In genomic region chr9:694499-695154, GRCh38 we compare ENCODE assay signal across 9 cellular contexts.
A peak's percentile ranks its signal among the peaks of the same experiment; 100 is the strongest.
DNase-seq lines count a peak whose midpoint lies in the region; ATAC-seq, FAIRE-seq and TF ChIP-seq lines count a peak whose summit lies in the region.
"Had no signal": no experiment of that assay in that cellular context is flagged by ENCODE, and none has a peak within 500 bp of the region (broad histone marks: within the 10 kb centered on the region; RNA-seq: fewer than 3 reads in every experiment).

No MANE protein-coding gene starts in this region.

- no peaks in the 10 kb centered on the region for H3K79me2 ChIP-seq in neural progenitor cell (ENCODE audit: low read depth)

- H4K20me1 ChIP-seq in neural progenitor cell (ENCODE audit: low read depth): no peaks in the 10 kb centered on the region

- CTCF ChIA-PET in A549 (lab: Yijun Ruan, JAX): interaction anchor here (0.7 to 2.5 kb wide), 9 partner anchors 10 to 162 kb away, joined by 3 to 14 read pairs (median 4); no protein-coding TSS in a partner anchor

- TF ChIP-seq RAD21 in A549 (conservative IDR thresholded peaks at IDR 0.05 in 1 of 2, IDR thresholded peaks at IDR 0.05 in 1 of 2): 0 out of 5 replicates have a peak, but pooled peaks of 1 of the 2 experiments have one; percentile 22

- peak overlapping the region; percentile 83 for H3K9ac ChIP-seq in SK-N-MC (ENCODE audit: insufficient read length)
- H3K9ac ChIP-seq in neural progenitor cell: no peak overlapping the region

- TF ChIP-seq EP300 in A549 (IDR thresholded peaks at IDR 0.05): peak in 1 of 2 experiments; percentile 26; a peak in 1 of 5 replicates

- no peaks in the 10 kb centered on the region for H3K27me3 ChIP-seq in neural progenitor cell
- no peaks in the 10 kb centered on the region; the same call in 1 of the 2 replicates for H3K27me3 ChIP-seq in BE2C

- H3F3A ChIP-seq in neural progenitor cell (ENCODE audit: low read depth): peaks cover 4% of the 10 kb centered on the region

- TF ChIP-seq POLR2A in A549 (IDR thresholded peaks at IDR 0.05; ENCODE audit: low read length): no peak

- peaks cover 58% of the 10 kb centered on the region for H3K4me1 Mint-ChIP-seq in neural progenitor cell
- peaks cover 4% of the 10 kb centered on the region for H3K4me1 Mint-ChIP-seq in activated CD4-positive, alpha-beta T cell treated with anti-CD3 and anti-CD28 coated beads, Interleukin-2, amount 10 ng/mL, durations not matched to agents 24 days and 14 days
- H3K4me1 Mint-ChIP-seq: B cell had no signal

- H3K36me3 ChIP-seq in SK-N-MC (ENCODE audit: insufficient read depth, low read length): no peaks in the 10 kb centered on the region
- no peaks in the 10 kb centered on the region for H3K36me3 ChIP-seq in neural progenitor cell
- no peaks in the 10 kb centered on the region for H3K36me3 ChIP-seq in BE2C

- ATAC-seq in A549: peak; percentile 79 to 88
- ATAC-seq in HG03439 (IDR thresholded peaks at IDR 0.05; ENCODE audit: unreplicated experiment): no peak

- H3K27ac ChIP-seq in A549: peak overlapping the region; percentile 78 to 82
- peak overlapping the region; percentile 100 for H3K27ac ChIP-seq in SK-N-MC
- no peak overlapping the region for H3K27ac ChIP-seq in neural progenitor cell

- 16% methylated on average over 8 of the region's 8 CpGs for WGBS in A549 (ENCODE audit: missing lambda C conversion rate)

- H3K4me1 ChIP-seq in A549 (peaks cover 64% of the 10 kb centered on the region), neural progenitor cell (peaks cover 31% of the 10 kb centered on the region), BE2C (no peaks in the 10 kb centered on the region)

- H3K4me2 ChIP-seq in A549: peak overlapping the region; percentile 74
- peak overlapping the region; percentile 58 for H3K4me2 ChIP-seq in neural progenitor cell

- H3K9me3 ChIP-seq in A549 (no peaks in the 10 kb centered on the region), SK-N-MC (ENCODE audit: low read depth, low read length) (no peaks in the 10 kb centered on the region), neural progenitor cell (ENCODE audit: low read depth) (no peaks in the 10 kb centered on the region), BE2C (no peaks in the 10 kb centered on the region)

- H3K4me3 ChIP-seq in A549 (peak overlapping the region; percentile 16; the same call in 1 of the 3 replicates), SK-N-MC (peak overlapping the region; percentile 79), neural progenitor cell (no peak overlapping the region), BE2C (ENCODE audit: low read depth, low read length) (no peak overlapping the region)

- peak overlapping the region; percentile 24 for H3K27ac Mint-ChIP-seq in neural progenitor cell
- H3K27ac Mint-ChIP-seq in activated CD4-positive, alpha-beta T cell treated with anti-CD3 and anti-CD28 coated beads, Interleukin-2, amount 10 ng/mL, durations not matched to agents 24 days and 14 days: no peak overlapping the region
- H3K27ac Mint-ChIP-seq: B cell had no signal

- H3K36me3 Mint-ChIP-seq in neural progenitor cell: peaks cover 2% of the 10 kb centered on the region
- no peaks in the 10 kb centered on the region for H3K36me3 Mint-ChIP-seq in activated CD4-positive, alpha-beta T cell treated with anti-CD3 and anti-CD28 coated beads, Interleukin-2, amount 10 ng/mL, durations not matched to agents 24 days and 14 days (ENCODE audit: low read depth)

- no peak overlapping the region for H3K4me3 Mint-ChIP-seq in neural progenitor cell
- no peak overlapping the region for H3K4me3 Mint-ChIP-seq in activated CD4-positive, alpha-beta T cell treated with anti-CD3 and anti-CD28 coated beads, Interleukin-2, amount 10 ng/mL, durations not matched to agents 24 days and 14 days
- H3K4me3 Mint-ChIP-seq: B cell had no signal

- no peak overlapping the region for H2AFZ ChIP-seq in neural progenitor cell (replicated peaks)

- intact Hi-C loops in activated CD4-positive, alpha-beta T cell treated with anti-CD3 and anti-CD28 coated beads, Interleukin-2, amount 10 ng/mL, durations not matched to agents 24 days and 14 days (cut with micrococcal nuclease): no loop called here

- TF ChIP-seq CTCF in A549 (IDR thresholded peaks at IDR 0.05): no peak
- TF ChIP-seq CTCF in neural progenitor cell (IDR thresholded peaks at IDR 0.05): no peak
- TF ChIP-seq CTCF in BE2C (IDR thresholded peaks at IDR 0.05; ENCODE audit: low read depth, low read length): no peak

- no peaks in the 10 kb centered on the region for H3K27me3 Mint-ChIP-seq in neural progenitor cell (ENCODE audit: insufficient read depth, low read depth)
- H3K27me3 Mint-ChIP-seq in activated CD4-positive, alpha-beta T cell treated with anti-CD3 and anti-CD28 coated beads, Interleukin-2, amount 10 ng/mL, durations not matched to agents 24 days and 14 days: peaks cover 10% of the 10 kb centered on the region

- H3K9me3 Mint-ChIP-seq in neural progenitor cell: no peaks in the 10 kb centered on the region
- H3K9me3 Mint-ChIP-seq in activated CD4-positive, alpha-beta T cell treated with anti-CD3 and anti-CD28 coated beads, Interleukin-2, amount 10 ng/mL, durations not matched to agents 24 days and 14 days: no peaks in the 10 kb centered on the region

- DNase-seq in A549 (ENCODE audit: low read depth in 1 of 2, low spot score in 1 of 2): peak; percentile 34 to 72
- DNase-seq in SK-N-MC (ENCODE audit: low read depth, low spot score): no peak
- DNase-seq in fibroblast of peridontal ligament (ENCODE audit: extremely low read depth): peak; percentile 85
- no peak for DNase-seq in neural progenitor cell (ENCODE audit: low spot score)
- DNase-seq in BE2C: no peak
- no peak for DNase-seq in activated CD4-positive, alpha-beta T cell treated with anti-CD3 and anti-CD28 coated beads, Interleukin-2, amount 10 ng/mL, durations not matched to agents 24 days and 14 days
- no peak for DNase-seq in stimulated activated CD4-positive, alpha-beta T cell treated with anti-CD3 and anti-CD28 coated beads, Interleukin-1b, Interleukin-23, amount 100 ng/mL, for 48 hours

- POLR2A ChIA-PET in A549 (lab: Yijun Ruan, JAX): interaction anchor here (1.0 to 1.7 kb wide), 2 partner anchors 10 to 44 kb away, joined by 4 to 6 read pairs; no protein-coding TSS in a partner anchor

- FAIRE-seq in A549 (lab: Jason Lieb, UNC): no peak

TF ChIP-seq in A549, 52 proteins besides CTCF, POLR2A, EP300 and RAD21 (continues in another document):
- no peak for TF ChIP-seq RCOR1 (IDR thresholded peaks at IDR 0.05; ENCODE audit: low read depth, low read length)
- TF ChIP-seq ZFP36 (IDR thresholded peaks at IDR 0.05; ENCODE audit: borderline replicate concordance, partially characterized antibody): no peak
- peak; percentile 82 for TF ChIP-seq JUNB (IDR thresholded peaks at IDR 0.05)
- peak; percentile 5 for TF ChIP-seq MAFK (IDR thresholded peaks at IDR 0.05; ENCODE audit: partially characterized antibody)
- no peak for TF ChIP-seq HOXB13 (CRISPR knock-in tag; IDR thresholded peaks at IDR 0.05; ENCODE audit: low read depth)
- no peak for TF ChIP-seq SREBF2 (IDR thresholded peaks at IDR 0.05)
- TF ChIP-seq, protein P1, sequence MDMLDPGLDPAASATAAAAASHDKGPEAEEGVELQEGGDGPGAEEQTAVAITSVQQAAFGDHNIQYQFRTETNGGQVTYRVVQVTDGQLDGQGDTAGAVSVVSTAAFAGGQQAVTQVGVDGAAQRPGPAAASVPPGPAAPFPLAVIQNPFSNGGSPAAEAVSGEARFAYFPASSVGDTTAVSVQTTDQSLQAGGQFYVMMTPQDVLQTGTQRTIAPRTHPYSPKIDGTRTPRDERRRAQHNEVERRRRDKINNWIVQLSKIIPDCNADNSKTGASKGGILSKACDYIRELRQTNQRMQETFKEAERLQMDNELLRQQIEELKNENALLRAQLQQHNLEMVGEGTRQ (IDR thresholded peaks at IDR 0.05): no peak
- no peak for TF ChIP-seq RNF2 (IDR thresholded peaks at IDR 0.05; ENCODE audit: borderline replicate concordance, low read depth)
- no peak for TF ChIP-seq NFE2L2 (conservative IDR thresholded peaks at IDR 0.05; ENCODE audit: low read length)
- peak; percentile 30; the same call in 1 of the 2 replicates for TF ChIP-seq ATOH8 (CRISPR knock-in tag; IDR thresholded peaks at IDR 0.05; ENCODE audit: low read depth)
- TF ChIP-seq NPAS2 (CRISPR knock-in tag; IDR thresholded peaks at IDR 0.05; ENCODE audit: borderline replicate concordance): no peak
- no peak for TF ChIP-seq ZNF302 (CRISPR knock-in tag; IDR thresholded peaks at IDR 0.05)
- no peak for TF ChIP-seq BHLHE40 (IDR thresholded peaks at IDR 0.05; ENCODE audit: low read depth, low read length)
- TF ChIP-seq, protein P2, sequence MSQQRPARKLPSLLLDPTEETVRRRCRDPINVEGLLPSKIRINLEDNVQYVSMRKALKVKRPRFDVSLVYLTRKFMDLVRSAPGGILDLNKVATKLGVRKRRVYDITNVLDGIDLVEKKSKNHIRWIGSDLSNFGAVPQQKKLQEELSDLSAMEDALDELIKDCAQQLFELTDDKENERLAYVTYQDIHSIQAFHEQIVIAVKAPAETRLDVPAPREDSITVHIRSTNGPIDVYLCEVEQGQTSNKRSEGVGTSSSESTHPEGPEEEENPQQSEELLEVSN (IDR thresholded peaks at IDR 0.05; ENCODE audit: borderline replicate concordance, low read depth): no peak
- TF ChIP-seq, protein P3, sequence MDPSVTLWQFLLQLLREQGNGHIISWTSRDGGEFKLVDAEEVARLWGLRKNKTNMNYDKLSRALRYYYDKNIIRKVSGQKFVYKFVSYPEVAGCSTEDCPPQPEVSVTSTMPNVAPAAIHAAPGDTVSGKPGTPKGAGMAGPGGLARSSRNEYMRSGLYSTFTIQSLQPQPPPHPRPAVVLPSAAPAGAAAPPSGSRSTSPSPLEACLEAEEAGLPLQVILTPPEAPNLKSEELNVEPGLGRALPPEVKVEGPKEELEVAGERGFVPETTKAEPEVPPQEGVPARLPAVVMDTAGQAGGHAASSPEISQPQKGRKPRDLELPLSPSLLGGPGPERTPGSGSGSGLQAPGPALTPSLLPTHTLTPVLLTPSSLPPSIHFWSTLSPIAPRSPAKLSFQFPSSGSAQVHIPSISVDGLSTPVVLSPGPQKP (IDR thresholded peaks at IDR 0.05; ENCODE audit: low read depth, low read length): no peak
- no peak for TF ChIP-seq ZC3H11A (IDR thresholded peaks at IDR 0.05)
- peak; percentile 43; the same call in 1 of the 2 replicates for TF ChIP-seq GATA3 (IDR thresholded peaks at IDR 0.05; ENCODE audit: borderline replicate concordance)
- 0 out of 4 replicates have a peak, but pooled peaks of 1 of the 2 experiments have one; percentile 51 for TF ChIP-seq CEBPB (IDR thresholded peaks at IDR 0.05)
- TF ChIP-seq NR3C1 (IDR thresholded peaks at IDR 0.05): no peak
- TF ChIP-seq FOSB (CRISPR knock-in tag; IDR thresholded peaks at IDR 0.05): no peak

Comparison
In these comparisons a context has a peak if more than half of its experiments do, and no peak if none do; other contexts are left out.
1. DNase-seq: peak in A549 (2 of 2) and fibroblast of peridontal ligament (single experiment); none in SK-N-MC (single experiment), neural progenitor cell (single experiment), BE2C (single experiment), activated CD4-positive, alpha-beta T cell treated with anti-CD3 and anti-CD28 coated beads, Interleukin-2, amount 10 ng/mL, durations not matched to agents 24 days and 14 days (single experiment) and stimulated activated CD4-positive, alpha-beta T cell treated with anti-CD3 and anti-CD28 coated beads, Interleukin-1b, Interleukin-23, amount 100 ng/mL, for 48 hours (single experiment).
2. H3K4me3 ChIP-seq: peak in A549 (single experiment) and SK-N-MC (single experiment); none in neural progenitor cell (single experiment) and BE2C (single experiment).